Comparison of ENCODE assay signal across 34 cellular contexts in genomic region chrX:27321632-27322031, GRCh38.
DNase-seq lines count a peak whose midpoint lies in the region; ATAC-seq, FAIRE-seq and TF ChIP-seq lines count a peak whose summit lies in the region.
"Had no signal": no experiment of that assay in that cellular context is flagged by ENCODE, and none has a peak within 500 bp of the region (broad histone marks: within the 10 kb centered on the region; RNA-seq: fewer than 3 reads in every experiment).

No MANE protein-coding gene starts in this region.

- TF ChIP-seq RAD21 in HepG2 (CRISPR knock-in tag; IDR thresholded peaks at IDR 0.05), result no peak

- no peaks in the 10 kb centered on the region for H4K20me1 ChIP-seq in HepG2 (ENCODE audit: insufficient read depth, low read length)
- H4K20me1 ChIP-seq: BLaER1; BLaER1 treated with 17β-estradiol and CSF1 and Interleukin-3, amounts not matched to agents 10 nM and 100 nM had no signal

- H3K79me2 ChIP-seq in HepG2 (ENCODE audit: insufficient read depth, low read length), result no peaks in the 10 kb centered on the region

- no peak overlapping the region for H3K4me2 ChIP-seq in HepG2 (ENCODE audit: low read depth, low read length)
- H3K4me2 ChIP-seq: A549; BLaER1; BLaER1 treated with 17β-estradiol and CSF1 and Interleukin-3, amounts not matched to agents 10 nM and 100 nM had no signal

- 27% methylated on average over 1 of the region's 1 CpG for WGBS in right lobe of liver (ENCODE audit: insufficient coverage, low coverage, low lambda C conversion rate, missing lambda C conversion rate)
- no CpG with 5 or more reads among the region's 1 CpG for WGBS in HepG2 (ENCODE audit: low lambda C conversion rate)

- H3K27ac ChIP-seq in right lobe of liver (no peak overlapping the region), HepG2 (ENCODE audit: extremely low read length, insufficient read depth, low read length) (no peak overlapping the region)
- H3K27ac ChIP-seq: 22Rv1; A549; BLaER1; BLaER1 treated with 17β-estradiol and CSF1 and Interleukin-3, amounts not matched to agents 10 nM and 100 nM; C4-2B had no signal

- in situ Hi-C loops in HepG2 (cut with HindIII; ENCODE audit: extremely low pct_ligation_motif_present, low pct_unique_long_range_greater_than_20kb), result no loop called here

- H3K27me3 ChIP-seq in right lobe of liver (no peaks in the 10 kb centered on the region), HepG2 (ENCODE audit: control insufficient read depth in 1 of 2, insufficient read depth in 2 of 2, low read length in 2 of 2) (no peaks in the 10 kb centered on the region)
- H3K27me3 ChIP-seq: BE2C had no signal

- CTCF ChIA-PET in HepG2 (lab: Yijun Ruan, JAX; ENCODE audit: low intra/inter-chr PET ratio, low total read pairs), result no interaction called here

- peak in 3 of 4 donors; percentile 35 to 78 (median 36) for ATAC-seq in right lobe of liver
- no peak for ATAC-seq in HepG2
- peak; percentile 56 for ATAC-seq in left lobe of liver
- ATAC-seq in HG03135 (IDR thresholded peaks at IDR 0.05; ENCODE audit: unreplicated experiment), result no peak
- ATAC-seq in GM19452 (IDR thresholded peaks at IDR 0.05; ENCODE audit: unreplicated experiment), result no peak
- ATAC-seq: A549; CD8-positive, alpha-beta T cell had no signal

- no peak overlapping the region for H2AFZ ChIP-seq in HepG2 (ENCODE audit: low read length)

- TF ChIP-seq EP300 in HepG2 (IDR thresholded peaks at IDR 0.05; ENCODE audit: low read depth in 2 of 2, low read length in 2 of 2), result no peak
- TF ChIP-seq EP300 in HepG2 (CRISPR knock-in tag; IDR thresholded peaks at IDR 0.05; ENCODE audit: borderline replicate concordance), result no peak

- intact Hi-C loops in right lobe of liver (cut with DNase I) (no loop called here), HepG2 (cut with micrococcal nuclease; ENCODE audit: unreplicated experiment) (no loop called here)

- no peak for DNase-seq in right lobe of liver
- DNase-seq in HepG2 (ENCODE audit: low spot score), result no peak
- no peak for DNase-seq in D721Med (ENCODE audit: insufficient read length, low spot score)
- peak; percentile 0 for DNase-seq in HuH-7 (ENCODE audit: low spot score)
- no peak for DNase-seq in left lobe of liver (ENCODE audit: low spot score)
- DNase-seq in NCI-H1930 (lab: John Stamatoyannopoulos, UW), result no peak
- DNase-seq: 8988T; ACHN; AML-193; BE2C; C1 segment of cervical spinal cord; Caco-2; Calu3; CD4-positive, alpha-beta memory T cell; CD4-positive, alpha-beta T cell; CD4-positive, CD25-positive, alpha-beta regulatory T cell; CD8-positive, alpha-beta memory T cell; CD8-positive, alpha-beta T cell; COR-L47; DMS 273 treated with DMSO at 0.1 percent for 48 hours; DMS153; DMS53; DMS79; DMS79 treated with DMSO at 0.1 percent for 48 hours; DND-41; EL had no signal

- H3K9me3 ChIP-seq in right lobe of liver (no peaks in the 10 kb centered on the region), HepG2 (ENCODE audit: low read length) (no peaks in the 10 kb centered on the region)
- H3K9me3 ChIP-seq: A549; BE2C; BLaER1; BLaER1 treated with 17β-estradiol and CSF1 and Interleukin-3, amounts not matched to agents 10 nM and 100 nM; Caco-2 had no signal

- H3K9ac ChIP-seq in HepG2 (ENCODE audit: insufficient read depth, low read depth, low read length), result no peak overlapping the region
- H3K9ac ChIP-seq: BLaER1; BLaER1 treated with 17β-estradiol and CSF1 and Interleukin-3, amounts not matched to agents 10 nM and 100 nM had no signal

- FAIRE-seq in HepG2 (lab: Jason Lieb, UNC) (no peak), D721Med (lab: Jason Lieb, UNC) (peak; percentile 46)
- FAIRE-seq: A204.1 had no signal

- BruUV-seq in HepG2 (replicated peaks; lab: Mats Ljungman, UMichigan), result no TSS peak

- POLR2A ChIA-PET in HepG2 (lab: Yijun Ruan, JAX), result no interaction called here

- TF ChIP-seq CTCF in right lobe of liver (IDR thresholded peaks at IDR 0.05) (no peak), HepG2 (CRISPR knock-in tag; IDR thresholded peaks at IDR 0.05) (no peak), D721Med (IDR thresholded peaks at IDR 0.05; ENCODE audit: insufficient read depth, missing control alignments) (no peak)

- H3K4me1 ChIP-seq in right lobe of liver (no peaks in the 10 kb centered on the region), HepG2 (ENCODE audit: insufficient read depth, low read length) (no peaks in the 10 kb centered on the region)
- H3K4me1 ChIP-seq: A549; BE2C; BLaER1; BLaER1 treated with 17β-estradiol and CSF1 and Interleukin-3, amounts not matched to agents 10 nM and 100 nM; Caco-2 had no signal

- TF ChIP-seq POLR2A in right lobe of liver (IDR thresholded peaks at IDR 0.05), result no peak
- TF ChIP-seq POLR2A in HepG2 (IDR thresholded peaks at IDR 0.05; ENCODE audit: insufficient read depth in 1 of 2, low read depth in 2 of 2, low read length in 2 of 2), result no peak

- H3K36me3 ChIP-seq in right lobe of liver (no peaks in the 10 kb centered on the region), HepG2 (replicated peaks in 1 of 2; ENCODE audit: control insufficient read depth in 1 of 2, insufficient read depth in 2 of 2, low read length in 2 of 2) (no peaks in the 10 kb centered on the region)
- H3K36me3 ChIP-seq: BE2C; BLaER1; BLaER1 treated with 17β-estradiol and CSF1 and Interleukin-3, amounts not matched to agents 10 nM and 100 nM had no signal

- no peak overlapping the region for H3K4me3 ChIP-seq in right lobe of liver
- H3K4me3 ChIP-seq in HepG2 (replicated peaks in 1 of 3; ENCODE audit: insufficient read depth in 1 of 3, low read depth in 2 of 3, low read length in 3 of 3), result no peak overlapping the region
- H3K4me3 ChIP-seq: A549; BLaER1; BLaER1 treated with 17β-estradiol and CSF1 and Interleukin-3, amounts not matched to agents 10 nM and 100 nM had no signal

TF ChIP-seq in HepG2, 621 proteins besides CTCF, POLR2A, EP300 and RAD21 (continues in another document):
- TF ChIP-seq TBX2 (CRISPR knock-in tag; IDR thresholded peaks at IDR 0.05; ENCODE audit: borderline replicate concordance) (no peak), ATF4 (CRISPR knock-in tag; IDR thresholded peaks at IDR 0.05) (no peak), GMEB1 (CRISPR knock-in tag; IDR thresholded peaks at IDR 0.05; ENCODE audit: borderline replicate concordance) (no peak), CREM (IDR thresholded peaks at IDR 0.05) (no peak), CREM (CRISPR knock-in tag; IDR thresholded peaks at IDR 0.05) (no peak), ZNF281 (CRISPR knock-in tag; IDR thresholded peaks at IDR 0.05; ENCODE audit: borderline replicate concordance) (no peak), ZNF703 (CRISPR knock-in tag; IDR thresholded peaks at IDR 0.05; ENCODE audit: borderline replicate concordance) (no peak), TBL1XR1 (IDR thresholded peaks at IDR 0.05; ENCODE audit: borderline replicate concordance, low read length, partially characterized antibody) (no peak), ZNF224 (CRISPR knock-in tag; IDR thresholded peaks at IDR 0.05) (no peak), ZBTB42 (CRISPR knock-in tag; IDR thresholded peaks at IDR 0.05) (no peak), ZNF570 (CRISPR knock-in tag; IDR thresholded peaks at IDR 0.05; ENCODE audit: borderline replicate concordance) (no peak), DNMT3B (CRISPR knock-in tag; conservative IDR thresholded peaks at IDR 0.05) (no peak), DNMT1 (CRISPR knock-in tag; IDR thresholded peaks at IDR 0.05) (no peak)

Comparison
In these comparisons a context has a peak if more than half of its experiments do, and no peak if none do; other contexts are left out.
1. ATAC-seq: peak in right lobe of liver (3 of 4) and left lobe of liver (single experiment); none in HepG2 (single experiment), HG03135 (single experiment) and GM19452 (single experiment).